31 cellular contexts compared by ENCODE assay signal in genomic region chr2:105184420-105184819, GRCh38. TPM values are rescaled to one million over a fixed set of nuclear protein-coding genes. Genes with fewer than 3 reads are reported as not detected.
A peak's percentile ranks its signal among the peaks of the same experiment; 100 is the strongest.
DNase-seq lines count a peak whose midpoint lies in the region; ATAC-seq and TF ChIP-seq lines count a peak whose summit lies in the region.
"Had no signal": no experiment of that assay in that cellular context is flagged by ENCODE, and none has a peak within 500 bp of the region (broad histone marks: within the 10 kb centered on the region; RNA-seq: fewer than 3 reads in every experiment).

No MANE protein-coding gene starts in this region.

- CTCF ChIA-PET in CD4-positive, alpha-beta T cell (lab: Charles Lee) = no interaction called here

- H3K27ac Mint-ChIP-seq in CD4-positive, alpha-beta T cell = no peak overlapping the region
- H3K27ac Mint-ChIP-seq: activated CD4-positive, alpha-beta T cell treated with anti-CD3 and anti-CD28 coated beads for 36 hours; activated naive CD8-positive, alpha-beta T cell treated with anti-CD3 and anti-CD28 coated beads, Interleukin-2, amount 50 U/mL, for 24 hours; activated T-cell treated with anti-CD3 and anti-CD28 coated beads, Interleukin-2, amount 50 U/mL, for 24 hours; stimulated activated naive CD8-positive, alpha-beta T cell treated with anti-CD3 and anti-CD28 coated beads, Interleukin-15, Interleukin-2, amounts not matched to agents 100 ng/mL and 50 ng/mL, for 24 hours; T-helper 1 cell treated with Interleukin-12 subunit alpha and Interleukin-12 subunit beta and Interleukin-4 antibody, amounts not matched to agents 30 μg/mL and 1 μg/mL, for 36 hours had no signal

- peak; percentile 9 for ATAC-seq in foreskin keratinocyte
- ATAC-seq in GM21576 (IDR thresholded peaks at IDR 0.05; ENCODE audit: unreplicated experiment) = no peak
- ATAC-seq in CD4-positive, alpha-beta T cell (ENCODE audit: poor library complexity) = no peak
- ATAC-seq: activated CD4-positive, alpha-beta T cell treated with anti-CD3 and anti-CD28 coated beads for 36 hours; activated naive CD8-positive, alpha-beta T cell treated with anti-CD3 and anti-CD28 coated beads, Interleukin-2, amount 50 U/mL, for 24 hours; heart right ventricle; left ventricle myocardium superior; sciatic nerve had no signal

- no peaks in the 10 kb centered on the region for H3K36me3 Mint-ChIP-seq in CD4-positive, alpha-beta T cell (ENCODE audit: low read depth)
- H3K36me3 Mint-ChIP-seq: CD8-positive, alpha-beta memory T cell had no signal

- intact Hi-C loops in transverse colon (cut with DNase I; ENCODE audit: low total_unique reads) = no loop called here
- intact Hi-C loops in CD4-positive, alpha-beta T cell (cut with DNase I, micrococcal nuclease) = no loop called here

- DNase-seq in DMS53 treated with DMSO at 0.1 percent for 48 hours (lab: John Stamatoyannopoulos, UW; ENCODE audit: unreplicated experiment) (peak; percentile 36), NCI-H1105 (lab: John Stamatoyannopoulos, UW) (peak; percentile 86), foreskin keratinocyte (no peak), transverse colon (peak; percentile 33), iPS-NIHi7 (ENCODE audit: extremely low spot score) (no peak)
- no peak for DNase-seq in CD4-positive, alpha-beta T cell
- DNase-seq: activated CD4-positive, alpha-beta T cell treated with anti-CD3 and anti-CD28 coated beads for 36 hours; activated gamma-delta T cell treated with Interleukin-2 at 50 U/mL for 16 hours; activated naive CD8-positive, alpha-beta T cell treated with anti-CD3 and anti-CD28 coated beads, Interleukin-2, amount 50 U/mL, for 24 hours; activated T-cell treated with anti-CD3 and anti-CD28 coated beads, Interleukin-2, amount 50 U/mL, for 24 hours; CD8-positive, alpha-beta memory T cell; cerebellar nuclear complex; effector CD4-positive, alpha-beta T cell; heart right ventricle; left ventricle myocardium superior; midbrain; NCI-H1436; NCI-H526; thyroid gland had no signal

- POLR2A ChIA-PET in CD4-positive, alpha-beta T cell (lab: Charles Lee) = no interaction called here

- in situ Hi-C loops in transverse colon (cut with MboI; ENCODE audit: low pct_ligation_motif_present in 1 of 4, low pct_unique_long_range_greater_than_20kb in 1 of 4, low sequenced_read_pairs in 3 of 4) = no loop called here

- no peaks in the 10 kb centered on the region for H3K4me1 Mint-ChIP-seq in CD4-positive, alpha-beta T cell (ENCODE audit: low read depth)
- H3K4me1 Mint-ChIP-seq: activated CD4-positive, alpha-beta T cell treated with anti-CD3 and anti-CD28 coated beads for 36 hours; activated naive CD8-positive, alpha-beta T cell treated with anti-CD3 and anti-CD28 coated beads, Interleukin-2, amount 50 U/mL, for 24 hours; CD8-positive, alpha-beta memory T cell had no signal

- no peaks in the 10 kb centered on the region for H3K9me3 ChIP-seq in transverse colon
- no peaks in the 10 kb centered on the region for H3K9me3 ChIP-seq in CD4-positive, alpha-beta T cell (ENCODE audit: control insufficient read depth, low read length)
- H3K9me3 ChIP-seq: heart right ventricle, thyroid gland had no signal

- H3K27ac ChIP-seq in foreskin keratinocyte = no peak overlapping the region
- peak overlapping the region in 3 of 4 donors; percentile 8 to 54 (median 14) for H3K27ac ChIP-seq in transverse colon
- H3K27ac ChIP-seq in CD4-positive, alpha-beta T cell (ENCODE audit: low read depth, low read length) = no peak overlapping the region
- H3K27ac ChIP-seq: heart right ventricle, SK-N-MC, thyroid gland had no signal

- H3K36me3 ChIP-seq in transverse colon = no peaks in the 10 kb centered on the region
- H3K36me3 ChIP-seq: heart right ventricle, thyroid gland had no signal

- no peak for TF ChIP-seq POLR2A in transverse colon (IDR thresholded peaks at IDR 0.05)

- H3K4me1 ChIP-seq in foreskin keratinocyte (no peaks in the 10 kb centered on the region), transverse colon (peaks cover 0 to 25% (median 18%) of the 10 kb centered on the region in 4 donors)
- H3K4me1 ChIP-seq: heart right ventricle had no signal

- no peak overlapping the region for H3K4me3 Mint-ChIP-seq in CD4-positive, alpha-beta T cell
- H3K4me3 Mint-ChIP-seq: activated CD4-positive, alpha-beta T cell treated with anti-CD3 and anti-CD28 coated beads for 36 hours; activated naive CD8-positive, alpha-beta T cell treated with anti-CD3 and anti-CD28 coated beads, Interleukin-2, amount 50 U/mL, for 24 hours; activated T-cell treated with anti-CD3 and anti-CD28 coated beads, Interleukin-2, amount 50 U/mL, for 24 hours; CD8-positive, alpha-beta memory T cell; nephron; stimulated activated naive CD8-positive, alpha-beta T cell treated with anti-CD3 and anti-CD28 coated beads, Interleukin-15, Interleukin-2, amounts not matched to agents 100 ng/mL and 50 ng/mL, for 24 hours; T-helper 1 cell treated with Interleukin-12 subunit alpha and Interleukin-12 subunit beta and Interleukin-4 antibody, amounts not matched to agents 30 μg/mL and 1 μg/mL, for 36 hours had no signal

- peaks cover 3% of the 10 kb centered on the region for H3K9me3 Mint-ChIP-seq in CD4-positive, alpha-beta T cell
- H3K9me3 Mint-ChIP-seq: activated naive CD8-positive, alpha-beta T cell treated with anti-CD3 and anti-CD28 coated beads, Interleukin-2, amount 50 U/mL, for 24 hours; CD8-positive, alpha-beta memory T cell; nephron; stimulated activated naive CD8-positive, alpha-beta T cell treated with anti-CD3 and anti-CD28 coated beads, Interleukin-15, Interleukin-2, amounts not matched to agents 100 ng/mL and 50 ng/mL, for 24 hours; T-helper 1 cell treated with Interleukin-12 subunit alpha and Interleukin-12 subunit beta and Interleukin-4 antibody, amounts not matched to agents 30 μg/mL and 1 μg/mL, for 36 hours had no signal

- H3K27me3 Mint-ChIP-seq in CD4-positive, alpha-beta T cell = peaks cover 14% of the 10 kb centered on the region

- peaks cover 10% of the 10 kb centered on the region for H3K27me3 ChIP-seq in foreskin keratinocyte
- H3K27me3 ChIP-seq in transverse colon = no peaks in the 10 kb centered on the region
- H3K27me3 ChIP-seq in CD4-positive, alpha-beta T cell (ENCODE audit: control insufficient read depth, insufficient read depth, low read length) = no peaks in the 10 kb centered on the region
- H3K27me3 ChIP-seq: thyroid gland had no signal

- H3K4me3 ChIP-seq in transverse colon = no peak overlapping the region
- H3K4me3 ChIP-seq: GM12878, heart right ventricle, SK-N-MC, thyroid gland had no signal

- no peak for TF ChIP-seq EP300 in transverse colon (IDR thresholded peaks at IDR 0.05; ENCODE audit: low read depth)

- 53% methylated on average over 2 to 8 of the region's 8 CpGs for WGBS in transverse colon (ENCODE audit: low coverage in 1 of 2), 2 donors

- no peak for TF ChIP-seq CTCF in foreskin keratinocyte (conservative IDR thresholded peaks at IDR 0.05)
- no peak for TF ChIP-seq CTCF in transverse colon (IDR thresholded peaks at IDR 0.05)
- TF ChIP-seq CTCF in CD4-positive, alpha-beta T cell (IDR thresholded peaks at IDR 0.05) = no peak

RNA-seq across cellular contexts. Expression of gene GPR45, which starts 57.1 kb away (rescaled TPM):
- total RNA-seq in foreskin keratinocyte (not detected in 2 replicates), transverse colon (not detected)
- polyA plus RNA-seq in foreskin keratinocyte = not detected in 2 replicates
- total RNA-seq in CD4-positive, alpha-beta T cell = not detected
- total RNA-seq: activated CD4-positive, alpha-beta T cell treated with anti-CD3 and anti-CD28 coated beads for 36 hours; activated CD8-positive, alpha-beta memory T cell treated with anti-CD3 and anti-CD28 coated beads for 36 hours; CD8-positive, alpha-beta memory T cell; Daoy; epithelial cell of proximal tubule; fibroblast of villous mesenchyme; GM12878; heart right ventricle; left ventricle myocardium superior; osteocyte; sciatic nerve; thyroid gland had no signal
- polyA plus RNA-seq: CD8-positive, alpha-beta memory T cell; GM12878; heart right ventricle had no signal

Comparison
In these comparisons a context has a peak if more than half of its experiments do, and no peak if none do; other contexts are left out.
1. DNase-seq: peak in DMS53 treated with DMSO at 0.1 percent for 48 hours (single experiment), NCI-H1105 (single experiment) and transverse colon (single experiment); none in foreskin keratinocyte (0 of 2), iPS-NIHi7 (single experiment) and CD4-positive, alpha-beta T cell (0 of 10).
2. H3K27ac ChIP-seq: peak in transverse colon (3 of 4); none in foreskin keratinocyte (single experiment) and CD4-positive, alpha-beta T cell (single experiment).